29 cellular contexts compared by ENCODE assay signal in the genomic region with DNA sequence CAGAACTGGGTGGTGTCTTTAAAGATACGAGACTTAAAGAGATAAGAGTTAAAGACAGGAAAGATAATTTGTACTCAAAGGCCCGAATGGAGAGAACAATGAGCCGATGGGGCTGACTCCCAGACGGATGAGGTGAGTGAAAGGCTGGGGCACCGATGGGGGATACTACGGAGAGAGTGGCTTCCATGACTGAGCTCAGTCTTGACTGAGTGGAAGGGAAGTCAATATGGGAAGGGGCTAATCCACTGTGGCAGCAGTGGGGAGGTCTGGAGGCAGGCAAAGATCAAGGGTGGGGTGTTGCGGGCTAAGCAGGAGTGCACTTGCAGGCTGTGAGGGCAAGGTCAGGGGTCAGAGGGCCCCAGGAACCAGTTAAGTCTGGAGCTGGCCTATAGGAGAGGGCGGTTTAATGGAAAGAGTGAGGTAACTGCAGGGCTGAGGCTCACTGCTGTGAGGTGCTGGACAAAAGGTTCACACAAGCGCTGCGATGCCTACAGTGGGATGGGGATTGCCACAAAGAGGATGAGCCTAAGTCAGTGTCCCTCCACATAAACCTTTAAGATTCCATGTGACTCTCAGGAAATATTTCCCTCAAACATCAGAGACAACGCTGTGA. TPM values are rescaled to one million over a fixed set of nuclear protein-coding genes. Genes with fewer than 3 reads are reported as not detected.
"Had no signal": no experiment of that assay in that cellular context is flagged by ENCODE, and none has a peak within 500 bp of the region (broad histone marks: within the 10 kb centered on the region; RNA-seq: fewer than 3 reads in every experiment).

No MANE protein-coding gene starts in this region.

- H3K27ac ChIP-seq: adrenal gland, breast epithelium, Peyer's patch, RWPE1, SJCRH30 had no signal

- H3K9me3 Mint-ChIP-seq: activated naive CD8-positive, alpha-beta T cell treated with anti-CD3 and anti-CD28 coated beads, Interleukin-2, amount 10 ng/mL, durations not matched to agents 7 days and 5 days; activated T-cell treated with anti-CD3 and anti-CD28 coated beads, Interleukin-2, amount 50 U/mL, for 72 hours; activated T-helper 2 cell treated with anti-CD3 and anti-CD28 coated beads, Interferon-gamma antibody, Interleukin-2, Interleukin-4, amounts not matched to agents 10 μg/mL and 5 μg/mL and 100 μg/mL, durations not matched to agents 14 hours and 24 hours and 36 hours had no signal

- H3K36me3 Mint-ChIP-seq: activated naive CD8-positive, alpha-beta T cell treated with anti-CD3 and anti-CD28 coated beads, Interleukin-2, amount 10 ng/mL, durations not matched to agents 7 days and 5 days had no signal

- H3K4me1 ChIP-seq: adrenal gland, breast epithelium, Peyer's patch, SJCRH30 had no signal

- H3K4me1 Mint-ChIP-seq: activated naive CD8-positive, alpha-beta T cell treated with anti-CD3 and anti-CD28 coated beads, Interleukin-2, amount 10 ng/mL, durations not matched to agents 7 days and 5 days had no signal

- H3K4me3 Mint-ChIP-seq: activated CD8-positive, alpha-beta T cell treated with anti-CD3 and anti-CD28 coated beads, Interleukin-2, amount 10 ng/mL, durations not matched to agents 7 days and 5 days; activated naive CD8-positive, alpha-beta T cell treated with anti-CD3 and anti-CD28 coated beads, Interleukin-2, amount 10 ng/mL, durations not matched to agents 7 days and 5 days; activated T-cell treated with anti-CD3 and anti-CD28 coated beads, Interleukin-2, amount 50 U/mL, for 72 hours had no signal

- H3K4me3 ChIP-seq: adrenal gland, breast epithelium, K562, Peyer's patch, SJCRH30 had no signal

- H3K9ac ChIP-seq: SK-N-SH had no signal

- DNase-seq: activated CD4-positive, alpha-beta T cell treated with anti-CD3 and anti-CD28 coated beads for 48 hours; activated CD4-positive, alpha-beta T cell treated with anti-CD3 and anti-CD28 coated beads, Interleukin-2, amount 50 U/mL, for 4 hours; activated CD4-positive, CD25-positive, alpha-beta regulatory T cell treated with anti-CD3 and anti-CD28 coated beads, Interleukin-2, amount 50 U/mL, for 72 hours; activated CD8-positive, alpha-beta T cell treated with anti-CD3 and anti-CD28 coated beads, Interleukin-2, amount 10 ng/mL, durations not matched to agents 7 days and 5 days; activated gamma-delta T cell treated with Interleukin-2 at 50 U/mL for 16 hours; activated naive CD4-positive, alpha-beta T cell treated with anti-CD3 and anti-CD28 coated beads, Interleukin-2, amount 50 U/mL, for 16 hours; activated naive CD8-positive, alpha-beta T cell treated with anti-CD3 and anti-CD28 coated beads, Interleukin-2, amount 10 ng/mL, durations not matched to agents 7 days and 5 days; activated T-cell treated with anti-CD3 and anti-CD28 coated beads, Interleukin-2, amount 50 U/mL, for 72 hours; adrenal gland; aorta; caudate nucleus; Karpas-422; MM.1S; NCI-H1105; NCI-H1436 treated with DMSO at 0.1 percent for 48 hours; NCI-H187; NCI-H2081; NCI-H510A treated with DMSO at 0.1 percent for 48 hours; NCI-H69; NK-92 treated with Interleukin-12 subunit alpha and Interleukin-12 subunit beta, amount 100 ng/mL, for 24 hours; Peyer's patch; Right ventricle myocardium superior; SJCRH30; SK-N-SH; SW 1271 had no signal

- H3K4me2 ChIP-seq: SK-N-SH had no signal

- H3K27me3 ChIP-seq: adrenal gland, breast epithelium, Peyer's patch, SJCRH30 had no signal

- ATAC-seq: activated CD8-positive, alpha-beta T cell treated with anti-CD3 and anti-CD28 coated beads, Interleukin-2, amount 10 ng/mL, durations not matched to agents 7 days and 5 days; activated T-cell treated with anti-CD3 and anti-CD28 coated beads, Interleukin-2, amount 50 U/mL, for 72 hours; K562 had no signal

- H3K36me3 ChIP-seq: adrenal gland, breast epithelium, Peyer's patch, SJCRH30 had no signal

- H3K27ac Mint-ChIP-seq: activated CD8-positive, alpha-beta T cell treated with anti-CD3 and anti-CD28 coated beads, Interleukin-2, amount 10 ng/mL, durations not matched to agents 7 days and 5 days; activated naive CD8-positive, alpha-beta T cell treated with anti-CD3 and anti-CD28 coated beads, Interleukin-2, amount 10 ng/mL, durations not matched to agents 7 days and 5 days; activated T-cell treated with anti-CD3 and anti-CD28 coated beads, Interleukin-2, amount 50 U/mL, for 72 hours; activated T-helper 2 cell treated with anti-CD3 and anti-CD28 coated beads, Interferon-gamma antibody, Interleukin-2, Interleukin-4, amounts not matched to agents 10 μg/mL and 5 μg/mL and 100 μg/mL, durations not matched to agents 14 hours and 24 hours and 36 hours had no signal

RNA-seq across cellular contexts. Expression of a gene that starts 42.1 kb away (rescaled TPM):
- total RNA-seq: activated CD8-positive, alpha-beta T cell treated with anti-CD3 and anti-CD28 coated beads, Interleukin-2, amount 10 ng/mL, durations not matched to agents 7 days and 5 days; activated naive CD8-positive, alpha-beta T cell treated with anti-CD3 and anti-CD28 coated beads, Interleukin-2, amount 10 ng/mL, durations not matched to agents 7 days and 5 days; activated T-cell treated with anti-CD3 and anti-CD28 coated beads, Interleukin-2, amount 50 U/mL, for 72 hours; activated T-helper 2 cell treated with anti-CD3 and anti-CD28 coated beads, Interferon-gamma antibody, Interleukin-2, Interleukin-4, amounts not matched to agents 10 μg/mL and 5 μg/mL and 100 μg/mL, durations not matched to agents 14 hours and 24 hours and 36 hours; K562; Right ventricle myocardium superior had no signal
